In genomic region chr9:109969559-109970237, GRCh38 we compare ENCODE assay signal across 15 cellular contexts.
DNase-seq lines count a peak whose midpoint lies in the region; ATAC-seq and TF ChIP-seq lines count a peak whose summit lies in the region.
"Had no signal": no experiment of that assay in that cellular context is flagged by ENCODE, and none has a peak within 500 bp of the region (broad histone marks: within the 10 kb centered on the region; RNA-seq: fewer than 3 reads in every experiment).

No MANE protein-coding gene starts in this region.

- H3K79me2 ChIP-seq in SU-DHL-6 (ENCODE audit: insufficient read depth, low read length) = no peaks in the 10 kb centered on the region

- H3K27ac ChIP-seq in SU-DHL-6 (ENCODE audit: low read depth, low read length) (peak overlapping the region; percentile 94), ascending aorta (peak overlapping the region in 1 of 2 donors; percentile 26)
- H3K27ac ChIP-seq: SJCRH30, suprapubic skin had no signal

- peaks cover 3% of the 10 kb centered on the region for H3K36me3 Mint-ChIP-seq in activated CD8-positive, alpha-beta T cell treated with anti-CD3 and anti-CD28 coated beads, Interleukin-2, amount 10 ng/mL, durations not matched to agents 7 days and 5 days (ENCODE audit: low read depth)
- no peaks in the 10 kb centered on the region for H3K36me3 Mint-ChIP-seq in activated CD8-positive, alpha-beta T cell treated with anti-CD3 and anti-CD28 coated beads for 36 hours (ENCODE audit: low read depth)

- H3K9me3 Mint-ChIP-seq in activated CD8-positive, alpha-beta T cell treated with anti-CD3 and anti-CD28 coated beads, Interleukin-2, amount 10 ng/mL, durations not matched to agents 7 days and 5 days (ENCODE audit: insufficient read depth) = no peaks in the 10 kb centered on the region
- H3K9me3 Mint-ChIP-seq in activated CD8-positive, alpha-beta T cell treated with anti-CD3 and anti-CD28 coated beads for 36 hours = peaks cover 3% of the 10 kb centered on the region
- H3K9me3 Mint-ChIP-seq: endodermal cell had no signal

- no peak overlapping the region for H3K4me3 Mint-ChIP-seq in activated CD8-positive, alpha-beta T cell treated with anti-CD3 and anti-CD28 coated beads, Interleukin-2, amount 10 ng/mL, durations not matched to agents 7 days and 5 days
- no peak overlapping the region for H3K4me3 Mint-ChIP-seq in activated CD8-positive, alpha-beta T cell treated with anti-CD3 and anti-CD28 coated beads for 36 hours
- H3K4me3 Mint-ChIP-seq: endodermal cell had no signal

- H3F3A ChIP-seq in SU-DHL-6 (ENCODE audit: insufficient read depth) = peaks cover 85% of the 10 kb centered on the region

- peaks cover 51% of the 10 kb centered on the region for H3K4me1 Mint-ChIP-seq in activated CD8-positive, alpha-beta T cell treated with anti-CD3 and anti-CD28 coated beads, Interleukin-2, amount 10 ng/mL, durations not matched to agents 7 days and 5 days (ENCODE audit: low read depth)
- peaks cover 46% of the 10 kb centered on the region for H3K4me1 Mint-ChIP-seq in activated CD8-positive, alpha-beta T cell treated with anti-CD3 and anti-CD28 coated beads for 36 hours (ENCODE audit: low read depth)
- H3K4me1 Mint-ChIP-seq: endodermal cell had no signal

- peak overlapping the region; percentile 73 for H3K27ac Mint-ChIP-seq in activated CD8-positive, alpha-beta T cell treated with anti-CD3 and anti-CD28 coated beads, Interleukin-2, amount 10 ng/mL, durations not matched to agents 7 days and 5 days
- H3K27ac Mint-ChIP-seq in activated CD8-positive, alpha-beta T cell treated with anti-CD3 and anti-CD28 coated beads for 36 hours = no peak overlapping the region
- H3K27ac Mint-ChIP-seq: endodermal cell had no signal

- ATAC-seq in activated CD8-positive, alpha-beta T cell treated with anti-CD3 and anti-CD28 coated beads, Interleukin-2, amount 10 ng/mL, durations not matched to agents 7 days and 5 days = no peak
- no peak for ATAC-seq in activated CD8-positive, alpha-beta T cell treated with anti-CD3 and anti-CD28 coated beads for 36 hours
- no peak for ATAC-seq in HG03175 (IDR thresholded peaks at IDR 0.05; ENCODE audit: unreplicated experiment)

- H3K27me3 ChIP-seq in SU-DHL-6 (ENCODE audit: low read length) (no peaks in the 10 kb centered on the region), ascending aorta (no peaks in the 10 kb centered on the region)
- H3K27me3 ChIP-seq: SJCRH30, suprapubic skin had no signal

- intact Hi-C loops in activated CD8-positive, alpha-beta T cell treated with anti-CD3 and anti-CD28 coated beads for 36 hours (cut with micrococcal nuclease) = loop anchor here (5.0 kb wide), 1 partner anchor 183 kb away; no protein-coding TSS in a partner anchor
- intact Hi-C loops in ascending aorta (cut with DNase I) = no loop called here

- peak overlapping the region; percentile 29 for H2AFZ ChIP-seq in SU-DHL-6 (ENCODE audit: low read depth, low read length, severe bottlenecking)

- H3K9ac ChIP-seq in SU-DHL-6 (ENCODE audit: low read length) = peak overlapping the region; percentile 51

- POLR2A ChIA-PET in activated CD8-positive, alpha-beta T cell treated with anti-CD3 and anti-CD28 coated beads, Interleukin-2, amount 10 ng/mL, durations not matched to agents 7 days and 5 days (lab: Charles Lee) = no interaction called here
- POLR2A ChIA-PET in activated CD8-positive, alpha-beta T cell treated with anti-CD3 and anti-CD28 coated beads for 36 hours (lab: Charles Lee) = no interaction called here

- H3K9me2 ChIP-seq in SU-DHL-6 (replicated peaks; ENCODE audit: insufficient read depth, low read length) = no peaks in the 10 kb centered on the region

- H3K4me3 ChIP-seq in SU-DHL-6 (ENCODE audit: insufficient read depth, low read length, poor library complexity, severe bottlenecking) (no peak overlapping the region), ascending aorta (no peak overlapping the region)
- H3K4me3 ChIP-seq: SJCRH30, suprapubic skin had no signal

- H3K36me3 ChIP-seq in SU-DHL-6 (ENCODE audit: low read length) (no peaks in the 10 kb centered on the region), ascending aorta (no peaks in the 10 kb centered on the region)
- H3K36me3 ChIP-seq: suprapubic skin had no signal

- no peaks in the 10 kb centered on the region for H3K9me3 ChIP-seq in SU-DHL-6 (ENCODE audit: insufficient read depth, low read length)
- H3K9me3 ChIP-seq in ascending aorta = no peaks in the 10 kb centered on the region
- H3K9me3 ChIP-seq: SJCRH30, suprapubic skin had no signal

- no peaks in the 10 kb centered on the region for H4K20me1 ChIP-seq in SU-DHL-6 (ENCODE audit: low read depth, low read length)

- peaks cover 15% of the 10 kb centered on the region for H3K27me3 Mint-ChIP-seq in activated CD8-positive, alpha-beta T cell treated with anti-CD3 and anti-CD28 coated beads, Interleukin-2, amount 10 ng/mL, durations not matched to agents 7 days and 5 days (ENCODE audit: low read depth)
- no peaks in the 10 kb centered on the region for H3K27me3 Mint-ChIP-seq in activated CD8-positive, alpha-beta T cell treated with anti-CD3 and anti-CD28 coated beads for 36 hours

- CTCF ChIA-PET in activated CD8-positive, alpha-beta T cell treated with anti-CD3 and anti-CD28 coated beads, Interleukin-2, amount 10 ng/mL, durations not matched to agents 7 days and 5 days (lab: Charles Lee) = interaction anchor here (0.9 to 3.3 kb wide), 3 partner anchors 10 to 67 kb away, joined by 3 to 8 read pairs (median 3); no protein-coding TSS in a partner anchor
- CTCF ChIA-PET in activated CD8-positive, alpha-beta T cell treated with anti-CD3 and anti-CD28 coated beads for 36 hours (lab: Charles Lee) = no interaction called here

- DNase-seq in activated CD8-positive, alpha-beta T cell treated with anti-CD3 and anti-CD28 coated beads, Interleukin-2, amount 10 ng/mL, durations not matched to agents 7 days and 5 days = no peak
- no peak for DNase-seq in activated CD8-positive, alpha-beta T cell treated with anti-CD3 and anti-CD28 coated beads for 36 hours
- DNase-seq in glomerular endothelial cell (ENCODE audit: extremely low read depth, low read depth, low spot score) (peak; percentile 88), pulmonary artery endothelial cell (ENCODE audit: low read depth, low spot score) (peak; percentile 97), mesenteric fat pad (ENCODE audit: low spot score) (no peak), ascending aorta (ENCODE audit: low spot score in 2 of 2) (no peak)
- DNase-seq: aorta, left colon, NCI-H2029, NCI-H774 had no signal

- no peak for TF ChIP-seq CTCF in activated CD8-positive, alpha-beta T cell treated with anti-CD3 and anti-CD28 coated beads for 36 hours (IDR thresholded peaks at IDR 0.05)
- no peak for TF ChIP-seq CTCF in SU-DHL-6 (IDR thresholded peaks at IDR 0.05; ENCODE audit: insufficient read depth, low read length, poor library complexity, severe bottlenecking)
- TF ChIP-seq CTCF in ascending aorta (IDR thresholded peaks at IDR 0.05) = no peak

- H3K4me1 ChIP-seq in ascending aorta = peaks cover 0 to 15% of the 10 kb centered on the region in 2 donors

- H3K4me2 ChIP-seq in SU-DHL-6 (ENCODE audit: low read depth, low read length, poor library complexity, severe bottlenecking) = peak overlapping the region; percentile 71

Comparison
In these comparisons a context has a peak if more than half of its experiments do, and no peak if none do; other contexts are left out.
1. DNase-seq: peak in glomerular endothelial cell (single experiment) and pulmonary artery endothelial cell (single experiment); none in activated CD8-positive, alpha-beta T cell treated with anti-CD3 and anti-CD28 coated beads, Interleukin-2, amount 10 ng/mL, durations not matched to agents 7 days and 5 days (single experiment), activated CD8-positive, alpha-beta T cell treated with anti-CD3 and anti-CD28 coated beads for 36 hours (single experiment), mesenteric fat pad (single experiment) and ascending aorta (0 of 2).